Comparison of ENCODE assay signal across 25 cellular contexts in genomic region chr9:28946648-28947047, GRCh38.
"Had no signal": no experiment of that assay in that cellular context is flagged by ENCODE, and none has a peak within 500 bp of the region (broad histone marks: within the 10 kb centered on the region; RNA-seq: fewer than 3 reads in every experiment).

No MANE protein-coding gene starts in this region.

- DNase-seq: colonic mucosa; cortex of kidney; effector CD8-positive, alpha-beta T cell; effector memory CD8-positive, alpha-beta T cell; endodermal cell; erythroblast; esophagus squamous epithelium; foreskin fibroblast; heart left ventricle; left cardiac atrium; left lung; left ventricle myocardium superior; lower lobe of right lung; mesendoderm; midbrain; naive thymus-derived CD4-positive, alpha-beta T cell had no signal

- H3K36me3 Mint-ChIP-seq: memory B cell; naive thymus-derived CD4-positive, alpha-beta T cell had no signal

- H2AFZ ChIP-seq: hepatocyte had no signal

- H3K4me1 ChIP-seq: colonic mucosa, esophagus squamous epithelium, gastroesophageal sphincter, heart left ventricle, left lung, lower lobe of right lung had no signal

- H3K9me3 ChIP-seq: colonic mucosa, esophagus squamous epithelium, lower lobe of right lung had no signal

- H3K4me1 Mint-ChIP-seq: memory B cell; naive thymus-derived CD4-positive, alpha-beta T cell had no signal

- H3K4me3 ChIP-seq: colonic mucosa, esophagus squamous epithelium, gastroesophageal sphincter, heart left ventricle, hepatocyte, left lung, lower lobe of right lung had no signal

- H3K27me3 Mint-ChIP-seq: dendritic cell treated with granulocyte-macrophage colony-stimulating factor and Interleukin-4, amounts not matched to agents 40 ng/mL and 50 ng/mL, for 4 days; effector memory CD8-positive, alpha-beta T cell; memory B cell; naive thymus-derived CD4-positive, alpha-beta T cell had no signal

- FAIRE-seq: endometrium, frontal cortex, islet of Langerhans, keratinocyte had no signal

- H3K27me3 ChIP-seq: colonic mucosa, esophagus squamous epithelium, gastroesophageal sphincter, heart left ventricle, hepatocyte, left lung had no signal

- ATAC-seq: effector memory CD8-positive, alpha-beta T cell; esophagus mucosa; gastroesophageal sphincter; heart left ventricle; left cardiac atrium; left lung; left ventricle myocardium superior; lower lobe of right lung; naive thymus-derived CD4-positive, alpha-beta T cell had no signal

- H3K36me3 ChIP-seq: colonic mucosa, esophagus squamous epithelium, gastroesophageal sphincter, heart left ventricle, left lung, lower lobe of right lung had no signal

- H3K79me2 ChIP-seq: hepatocyte had no signal

- H3K4me3 Mint-ChIP-seq: dendritic cell treated with granulocyte-macrophage colony-stimulating factor and Interleukin-4, amounts not matched to agents 40 ng/mL and 50 ng/mL, for 4 days; effector memory CD8-positive, alpha-beta T cell; endodermal cell; memory B cell; naive thymus-derived CD4-positive, alpha-beta T cell had no signal

- H3K27ac ChIP-seq: colonic mucosa, esophagus squamous epithelium, gastroesophageal sphincter, heart left ventricle, hepatocyte, left lung, lower lobe of right lung had no signal

- H3K4me2 ChIP-seq: hepatocyte had no signal

- H3K27ac Mint-ChIP-seq: dendritic cell treated with granulocyte-macrophage colony-stimulating factor and Interleukin-4, amounts not matched to agents 40 ng/mL and 50 ng/mL, for 4 days; effector memory CD8-positive, alpha-beta T cell; endodermal cell; memory B cell; naive thymus-derived CD4-positive, alpha-beta T cell had no signal
